ENCODE assay signal across 8 cellular contexts in the genomic region with DNA sequence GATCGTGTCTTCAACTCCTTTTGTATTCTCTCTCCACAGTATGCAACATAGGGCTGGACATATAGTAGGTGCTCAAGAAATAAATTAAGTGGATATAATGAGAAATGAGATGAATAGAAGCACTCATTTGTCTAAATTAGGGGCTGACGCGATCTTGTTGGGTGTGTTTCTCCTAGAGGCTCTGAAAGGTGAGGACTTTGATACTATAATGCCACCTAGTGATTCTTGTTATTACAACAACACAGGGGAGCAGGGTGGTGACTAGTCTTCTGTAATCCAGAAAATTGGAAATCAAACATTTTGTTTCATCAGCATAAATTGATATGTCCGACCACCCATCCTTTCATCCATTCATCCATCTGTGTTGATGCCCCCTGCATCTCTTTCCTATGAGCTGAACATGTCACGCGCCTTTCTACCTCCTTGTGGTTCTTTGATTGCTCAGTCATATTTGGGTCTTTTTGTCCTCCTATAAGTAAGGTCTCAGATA. TPM values are rescaled to one million over a fixed set of nuclear protein-coding genes. Genes with fewer than 3 reads are reported as not detected.
DNase-seq lines count a peak whose midpoint lies in the region; ATAC-seq and TF ChIP-seq lines count a peak whose summit lies in the region.

No MANE protein-coding gene starts in this region.

- no peak overlapping the region for H3K4me3 Mint-ChIP-seq in activated CD8-positive, alpha-beta memory T cell treated with anti-CD3 and anti-CD28 coated beads, Interleukin-2, amount 10 ng/mL, durations not matched to agents 7 days and 5 days
- no peak overlapping the region for H3K4me3 Mint-ChIP-seq in nephron progenitor cell

- TF ChIP-seq POLR2A in esophagus muscularis mucosa (IDR thresholded peaks at IDR 0.05; ENCODE audit: low read depth): no peak

- peak overlapping the region; percentile 90 for H3K27ac ChIP-seq in GM23248
- H3K27ac ChIP-seq in esophagus muscularis mucosa (replicated peaks in 1 of 4): peak overlapping the region; percentile 36 to 80 (median 77)

- peak overlapping the region; percentile 66 for H3K4me2 ChIP-seq in GM23248 (ENCODE audit: unreplicated experiment)

- H3K4me1 Mint-ChIP-seq in activated CD8-positive, alpha-beta memory T cell treated with anti-CD3 and anti-CD28 coated beads, Interleukin-2, amount 10 ng/mL, durations not matched to agents 7 days and 5 days: peaks cover 23% of the 10 kb centered on the region
- H3K4me1 Mint-ChIP-seq in nephron progenitor cell: peaks cover 10% of the 10 kb centered on the region

- H3K9me3 ChIP-seq in GM23248 (ENCODE audit: low read depth) (no peaks in the 10 kb centered on the region), esophagus muscularis mucosa (no peaks in the 10 kb centered on the region)

- H3K27me3 Mint-ChIP-seq in activated CD8-positive, alpha-beta memory T cell treated with anti-CD3 and anti-CD28 coated beads, Interleukin-2, amount 10 ng/mL, durations not matched to agents 7 days and 5 days: no peaks in the 10 kb centered on the region
- peaks cover 9% of the 10 kb centered on the region for H3K27me3 Mint-ChIP-seq in nephron progenitor cell (ENCODE audit: low read depth, poor library complexity)

- H3K27ac Mint-ChIP-seq in activated CD8-positive, alpha-beta memory T cell treated with anti-CD3 and anti-CD28 coated beads, Interleukin-2, amount 10 ng/mL, durations not matched to agents 7 days and 5 days: no peak overlapping the region
- H3K27ac Mint-ChIP-seq in nephron progenitor cell: no peak overlapping the region

- 29 to 31% methylated on average over 6 of the region's 6 CpGs for WGBS in GM23248 (ENCODE audit: low coverage in 1 of 2, low lambda C conversion rate in 2 of 2, missing lambda C conversion rate in 2 of 2), 2 experiments
- WGBS in esophagus muscularis mucosa: 30% methylated on average over 6 of the region's 6 CpGs

- H3K9me2 ChIP-seq in GM23248 (ENCODE audit: insufficient read depth): no peaks in the 10 kb centered on the region

- in situ Hi-C loops in GM23248 (cut with MboI): no loop called here
- in situ Hi-C loops in SK-MEL-5 (cut with HindIII; ENCODE audit: low pct_unique_long_range_greater_than_20kb, low sequenced_read_pairs): no loop called here

- H3F3A ChIP-seq in GM23248 (ENCODE audit: insufficient read depth): peaks cover 39% of the 10 kb centered on the region

- H3K36me3 ChIP-seq in GM23248 (ENCODE audit: low read depth) (no peaks in the 10 kb centered on the region), esophagus muscularis mucosa (no peaks in the 10 kb centered on the region)

- peaks cover 7% of the 10 kb centered on the region for H3K9me3 Mint-ChIP-seq in activated CD8-positive, alpha-beta memory T cell treated with anti-CD3 and anti-CD28 coated beads, Interleukin-2, amount 10 ng/mL, durations not matched to agents 7 days and 5 days (ENCODE audit: low read depth)
- H3K9me3 Mint-ChIP-seq in nephron progenitor cell: peaks cover 3% of the 10 kb centered on the region

- no peaks in the 10 kb centered on the region for H3K79me2 ChIP-seq in GM23248 (ENCODE audit: insufficient read depth)

- intact Hi-C loops in esophagus muscularis mucosa (cut with DNase I): loop anchor here (1.0 kb wide), 1 partner anchor 59 kb away; no protein-coding TSS in a partner anchor

- peak overlapping the region; percentile 57; the same call in 1 of the 2 replicates for H2AFZ ChIP-seq in GM23248

- H3K4me1 ChIP-seq in GM23248 (ENCODE audit: insufficient read depth) (peaks cover 29% of the 10 kb centered on the region), esophagus muscularis mucosa (peaks cover 12 to 34% (median 34%) of the 10 kb centered on the region in 4 donors)

- CTCF ChIA-PET in activated CD8-positive, alpha-beta memory T cell treated with anti-CD3 and anti-CD28 coated beads, Interleukin-2, amount 10 ng/mL, durations not matched to agents 7 days and 5 days (lab: Charles Lee): interaction anchor here (0.8 to 12.2 kb wide), 17 partner anchors 9 to 134 kb away, joined by 3 to 290 read pairs (median 12); a partner anchor contains a TSS

- peaks cover 7% of the 10 kb centered on the region for H3K36me3 Mint-ChIP-seq in activated CD8-positive, alpha-beta memory T cell treated with anti-CD3 and anti-CD28 coated beads, Interleukin-2, amount 10 ng/mL, durations not matched to agents 7 days and 5 days
- H3K36me3 Mint-ChIP-seq in nephron progenitor cell (ENCODE audit: low read depth): no peaks in the 10 kb centered on the region

- ATAC-seq in activated CD8-positive, alpha-beta memory T cell treated with anti-CD3 and anti-CD28 coated beads, Interleukin-2, amount 10 ng/mL, durations not matched to agents 7 days and 5 days: peak; percentile 49

- no peaks in the 10 kb centered on the region for H4K20me1 ChIP-seq in GM23248 (ENCODE audit: insufficient read depth)

- H3K9ac ChIP-seq in GM23248: peak overlapping the region; percentile 65

- TF ChIP-seq EP300 in esophagus muscularis mucosa (IDR thresholded peaks at IDR 0.05): no peak

- H3K27me3 ChIP-seq in GM23248 (replicated peaks; ENCODE audit: insufficient read depth) (no peaks in the 10 kb centered on the region), esophagus muscularis mucosa (no peaks in the 10 kb centered on the region)

- no peak for DNase-seq in activated CD8-positive, alpha-beta memory T cell treated with anti-CD3 and anti-CD28 coated beads, Interleukin-2, amount 10 ng/mL, durations not matched to agents 7 days and 5 days
- no peak for DNase-seq in activated CD8-positive, alpha-beta memory T cell treated with anti-CD3 and anti-CD28 coated beads, Interleukin-2, amount 50 U/mL, for 4 hours
- peak; percentile 86 for DNase-seq in GM23248
- peak; percentile 91 to 96 for DNase-seq in Kasumi-1 (lab: John Stamatoyannopoulos, UW)
- DNase-seq in SK-MEL-5 (ENCODE audit: low read depth, low spot score): peak; percentile 70
- DNase-seq in esophagus muscularis mucosa (ENCODE audit: extremely low spot score): no peak
- no peak for DNase-seq in nephron progenitor cell
- DNase-seq in mucosa of gallbladder (ENCODE audit: low spot score): no peak

- H3K4me3 ChIP-seq in GM23248: no peak overlapping the region
- peak overlapping the region; percentile 15 to 35 (median 25) for H3K4me3 ChIP-seq in esophagus muscularis mucosa

- TF ChIP-seq CTCF in esophagus muscularis mucosa (IDR thresholded peaks at IDR 0.05) (peak; percentile 65 to 84 (median 75)), nephron progenitor cell (IDR thresholded peaks at IDR 0.05) (peak; percentile 53)

RNA-seq across cellular contexts. Expression of a gene that starts 3.4 kb away (rescaled TPM):
- total RNA-seq in activated CD8-positive, alpha-beta memory T cell treated with anti-CD3 and anti-CD28 coated beads, Interleukin-2, amount 10 ng/mL, durations not matched to agents 7 days and 5 days: under 1 TPM; 0.56 to 0.64 TPM
- total RNA-seq in GM23248 (2014; rRNA removed; shearing (Covaris generic)): under 0.01 and 0.22 TPM in 2 replicates
- 0.20 and 0.30 TPM in 2 replicates for polyA plus RNA-seq in GM23248 (2016; fragmentation: Nextera tagmentation; extraction: Ambion mirVana)
- total RNA-seq in SK-MEL-5 (2014; rRNA removed; shearing (Covaris generic)): 0.21 and 0.35 TPM in 2 replicates
- polyA plus RNA-seq in SK-MEL-5 (2015; cell fraction: cytosol; rRNA removed): 0.19 and 0.79 TPM in 2 replicates
- 1.6 and 2.1 TPM in 2 replicates for polyA plus RNA-seq in SK-MEL-5 (2015; cell fraction: nucleus; rRNA removed)
- total RNA-seq in esophagus muscularis mucosa (1 to 10 TPM in 2 of 4 donors, under 1 TPM in 2; 0.71 to 1.6 (median 1.0) TPM), mucosa of gallbladder (0.12 TPM)

RNA-seq across cellular contexts. Expression of a gene that starts 11.9 kb away (rescaled TPM):
- 10 to 100 TPM; 21.6 to 21.9 TPM for total RNA-seq in activated CD8-positive, alpha-beta memory T cell treated with anti-CD3 and anti-CD28 coated beads, Interleukin-2, amount 10 ng/mL, durations not matched to agents 7 days and 5 days
- 9.6 and 11.3 TPM in 2 replicates for total RNA-seq in GM23248 (2014; rRNA removed; shearing (Covaris generic))
- 24.7 and 27.2 TPM in 2 replicates for polyA plus RNA-seq in GM23248 (2016; fragmentation: Nextera tagmentation; extraction: Ambion mirVana)
- 10.3 and 12.7 TPM in 2 replicates for total RNA-seq in SK-MEL-5 (2014; rRNA removed; shearing (Covaris generic))
- 86.6 and 109 TPM in 2 replicates for polyA plus RNA-seq in SK-MEL-5 (2015; cell fraction: cytosol; rRNA removed)
- polyA plus RNA-seq in SK-MEL-5 (2015; cell fraction: nucleus; rRNA removed): 38.0 and 41.5 TPM in 2 replicates
- total RNA-seq in esophagus muscularis mucosa: 10 to 100 TPM; 18.7 to 56.0 (median 39.9) TPM
- 14.8 TPM for total RNA-seq in mucosa of gallbladder

Comparison
In these comparisons a context has a peak if more than half of its experiments do, and no peak if none do; other contexts are left out.
1. DNase-seq: peak in GM23248 (single experiment), Kasumi-1 (2 of 2) and SK-MEL-5 (single experiment); none in activated CD8-positive, alpha-beta memory T cell treated with anti-CD3 and anti-CD28 coated beads, Interleukin-2, amount 10 ng/mL, durations not matched to agents 7 days and 5 days (single experiment), activated CD8-positive, alpha-beta memory T cell treated with anti-CD3 and anti-CD28 coated beads, Interleukin-2, amount 50 U/mL, for 4 hours (single experiment), esophagus muscularis mucosa (single experiment), nephron progenitor cell (single experiment) and mucosa of gallbladder (single experiment).